Comparison of ENCODE assay signal across 17 cellular contexts in the genomic region with DNA sequence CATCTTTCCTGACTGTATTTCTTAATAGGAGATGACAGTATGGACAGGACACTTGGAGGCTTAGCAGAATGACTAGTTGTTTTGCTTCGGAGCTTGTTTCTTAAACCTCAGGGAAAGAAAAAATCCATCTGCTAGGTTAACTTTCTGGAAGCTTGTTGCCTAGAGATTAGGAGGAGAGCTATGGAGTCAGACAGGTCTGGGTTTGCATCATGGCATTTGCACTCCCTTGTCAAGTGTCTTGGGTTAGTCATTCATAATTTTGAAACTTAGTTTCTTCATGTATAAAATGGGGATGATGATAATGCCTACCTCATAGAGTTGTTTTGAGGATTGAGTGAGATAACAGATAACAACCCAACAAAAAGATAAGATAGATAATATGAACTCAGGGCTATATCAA.
DNase-seq lines count a peak whose midpoint lies in the region; ATAC-seq and TF ChIP-seq lines count a peak whose summit lies in the region.
"Had no signal": no experiment of that assay in that cellular context is flagged by ENCODE, and none has a peak within 500 bp of the region (broad histone marks: within the 10 kb centered on the region; RNA-seq: fewer than 3 reads in every experiment).

No MANE protein-coding gene starts in this region.

- ATAC-seq in psoas muscle (no peak), GM18909 (IDR thresholded peaks at IDR 0.05; ENCODE audit: poor library complexity, unreplicated experiment) (no peak)

- H3K4me3 ChIP-seq in epithelial cell of esophagus (ENCODE audit: low read length) = no peak overlapping the region
- H3K4me3 ChIP-seq in psoas muscle = no peak overlapping the region
- H3K4me3 ChIP-seq: BLaER1 had no signal

- TF ChIP-seq CTCF in epithelial cell of esophagus (IDR thresholded peaks at IDR 0.05; ENCODE audit: insufficient read depth, low read depth, low read length, missing control alignments) (no peak), psoas muscle (IDR thresholded peaks at IDR 0.05) (no peak)

- no peaks in the 10 kb centered on the region for H3K4me1 ChIP-seq in psoas muscle

- H3K9me3 ChIP-seq in psoas muscle = no peaks in the 10 kb centered on the region
- H3K9me3 ChIP-seq: BE2C, BLaER1 had no signal

- H3K36me3 ChIP-seq in psoas muscle (ENCODE audit: insufficient read depth in 1 of 2, low read depth in 1 of 2) = no peaks in the 10 kb centered on the region
- H3K36me3 ChIP-seq: BE2C, BLaER1 had no signal

- intact Hi-C loops in psoas muscle (cut with DNase I) = no loop called here

- DNase-seq in NCI-H226 = peak; percentile 52
- peak; percentile 84 for DNase-seq in amniotic epithelial cell (ENCODE audit: low read depth)
- peak; percentile 54 for DNase-seq in epithelial cell of esophagus (ENCODE audit: low read depth)
- DNase-seq in NCI-H774 (lab: John Stamatoyannopoulos, UW) = no peak
- no peak for DNase-seq in psoas muscle
- DNase-seq: 8988T; ACHN; BE2C; C1 segment of cervical spinal cord; CD4-positive, alpha-beta memory T cell; CD4-positive, CD25-positive, alpha-beta regulatory T cell; CD8-positive, alpha-beta memory T cell; COR-L47; DMS79 treated with DMSO at 0.1 percent for 48 hours; GF-D8 had no signal

- H3K27me3 ChIP-seq in psoas muscle (ENCODE audit: insufficient read depth in 3 of 3, low read length in 2 of 3) = no peaks in the 10 kb centered on the region
- H3K27me3 ChIP-seq: BE2C, BLaER1 had no signal

- 80 to 84% (median 83%) methylated on average over 1 of the region's 1 CpG for WGBS in psoas muscle, 3 donors

- H3K27ac ChIP-seq in psoas muscle = no peak overlapping the region
- H3K27ac ChIP-seq: BLaER1 had no signal

Comparison
In these comparisons a context has a peak if more than half of its experiments do, and no peak if none do; other contexts are left out.
1. DNase-seq: peak in NCI-H226 (single experiment), amniotic epithelial cell (single experiment) and epithelial cell of esophagus (single experiment); none in NCI-H774 (single experiment) and psoas muscle (0 of 2).